ENCODE assay signal across 8 cellular contexts in genomic region chr1:212607924-212608208, GRCh38. TPM values are rescaled to one million over a fixed set of nuclear protein-coding genes. Genes with fewer than 3 reads are reported as not detected.
DNase-seq lines count a peak whose midpoint lies in the region; ATAC-seq, FAIRE-seq and TF ChIP-seq lines count a peak whose summit lies in the region.

No MANE protein-coding gene starts in this region.

- no peak for FAIRE-seq in A549 (lab: Jason Lieb, UNC)
- no peak for FAIRE-seq in bronchial epithelial cell (lab: Jason Lieb, UNC)

- peaks cover 23% of the 10 kb centered on the region; the same call in 2 of the 3 replicates for H3K4me1 ChIP-seq in A549
- peaks cover 47% of the 10 kb centered on the region for H3K4me1 ChIP-seq in HUES48 (ENCODE audit: control insufficient read depth, insufficient read depth, low read length)
- peaks cover 20% of the 10 kb centered on the region for H3K4me1 ChIP-seq in mesendoderm (ENCODE audit: control insufficient read depth, low read depth, low read length)
- H3K4me1 ChIP-seq in vagina, result peaks cover 44% of the 10 kb centered on the region

- no peak for TF ChIP-seq CTCF in A549 (IDR thresholded peaks at IDR 0.05)
- TF ChIP-seq CTCF in bronchial epithelial cell (IDR thresholded peaks at IDR 0.05; ENCODE audit: insufficient read depth, low read length, severe bottlenecking), result no peak
- no peak for TF ChIP-seq CTCF in vagina (IDR thresholded peaks at IDR 0.05)

- peak overlapping the region; percentile 46 for H3K18ac ChIP-seq in mesendoderm (ENCODE audit: low read length)

- H3K4ac ChIP-seq in mesendoderm (ENCODE audit: low read depth, low read length), result no peak overlapping the region

- peak overlapping the region; percentile 87 for H3K56ac ChIP-seq in mesendoderm (ENCODE audit: low read length)

- DNase-seq in A549 (ENCODE audit: low read depth in 1 of 2, low spot score in 1 of 2) (no peak), bronchial epithelial cell (ENCODE audit: low read depth) (no peak), mesendoderm (no peak), vagina (ENCODE audit: extremely low spot score in 2 of 2) (no peak), AG08395 (ENCODE audit: low spot score) (no peak)
- no peak for DNase-seq in stimulated activated CD4-positive, alpha-beta T cell treated with anti-CD3 and anti-CD28 coated beads, Interleukin-2, amount 100 ng/mL, for 48 hours

- H3K79me1 ChIP-seq in mesendoderm (ENCODE audit: low read length), result peaks cover 8% of the 10 kb centered on the region

- H3K4me3 ChIP-seq in A549 (peak overlapping the region; percentile 90), HUES48 (ENCODE audit: low read depth, low read length) (peak overlapping the region; percentile 71), bronchial epithelial cell (ENCODE audit: low read depth, low read length) (peak overlapping the region; percentile 62), mesendoderm (ENCODE audit: low read length) (peak overlapping the region; percentile 50), vagina (peak overlapping the region; percentile 78 to 82)

- WGBS in A549 (ENCODE audit: missing lambda C conversion rate), result 0% methylated on average over 24 of the region's 27 CpGs
- WGBS in mesendoderm (ENCODE audit: extremely low coverage, insufficient coverage, low lambda C conversion rate), result no CpG with 5 or more reads among the region's 27 CpGs

- H3K9me3 ChIP-seq in A549, result no peaks in the 10 kb centered on the region
- no peaks in the 10 kb centered on the region for H3K9me3 ChIP-seq in HUES48 (ENCODE audit: control insufficient read depth, insufficient read depth, low read length)
- H3K9me3 ChIP-seq in vagina, result no peaks in the 10 kb centered on the region

- H4K8ac ChIP-seq in mesendoderm (ENCODE audit: low read depth, low read length), result no peak overlapping the region

- H3K9ac ChIP-seq in HUES48 (ENCODE audit: low read depth, low read length) (peak overlapping the region; percentile 76), mesendoderm (ENCODE audit: low read length) (peak overlapping the region; percentile 78)

- no peak for TF ChIP-seq RAD21 in A549 (conservative IDR thresholded peaks at IDR 0.05 in 1 of 2, IDR thresholded peaks at IDR 0.05 in 1 of 2)

- H2BK120ac ChIP-seq in mesendoderm (ENCODE audit: low read depth, low read length), result peak overlapping the region; percentile 0

- TF ChIP-seq POLR2A in A549 (IDR thresholded peaks at IDR 0.05; ENCODE audit: low read length), result no peak
- TF ChIP-seq POLR2A in vagina (IDR thresholded peaks at IDR 0.05), result no peak

- TF ChIP-seq EP300 in A549 (IDR thresholded peaks at IDR 0.05), result no peak

- CTCF ChIA-PET in A549 (lab: Yijun Ruan, JAX), result interaction anchor here (0.6 to 3.1 kb wide), 15 partner anchors 8 to 383 kb away, joined by 3 to 30 read pairs (median 4); no protein-coding TSS in a partner anchor

- POLR2A ChIA-PET in A549 (lab: Yijun Ruan, JAX), result interaction anchor here (0.6 to 3.0 kb wide), 52 partner anchors 8 to 572 kb away, joined by 3 to 72 read pairs (median 6); partner anchors contain the start of genes BATF3, DTL, FLVCR1 and INTS7

- peak overlapping the region; percentile 75 to 93 for H3K27ac ChIP-seq in A549
- peak overlapping the region; percentile 78 for H3K27ac ChIP-seq in HUES48 (ENCODE audit: low read depth, low read length)
- H3K27ac ChIP-seq in mesendoderm (ENCODE audit: low read depth, low read length), result peak overlapping the region; percentile 55
- H3K27ac ChIP-seq in vagina, result peak overlapping the region; percentile 99

- peaks cover 26% of the 10 kb centered on the region for H3K79me2 ChIP-seq in mesendoderm (ENCODE audit: control insufficient read depth, insufficient read depth, low read length)

- intact Hi-C loops in vagina (cut with DNase I), result loop anchor here (2.0 to 10.0 kb wide), 2 partner anchors 49 to 133 kb away; no protein-coding TSS in a partner anchor

- H4K5ac ChIP-seq in mesendoderm (ENCODE audit: low read length), result no peak overlapping the region

- no peak overlapping the region for H2AK5ac ChIP-seq in mesendoderm (ENCODE audit: low read length)

- H3K27me3 ChIP-seq in HUES48 (ENCODE audit: control insufficient read depth, insufficient read depth, low read length) (peaks cover 59% of the 10 kb centered on the region), bronchial epithelial cell (ENCODE audit: control insufficient read depth, insufficient read depth, low read length) (peaks cover 6% of the 10 kb centered on the region), mesendoderm (ENCODE audit: insufficient read depth, low read length, poor library complexity) (peaks cover 10% of the 10 kb centered on the region), vagina (no peaks in the 10 kb centered on the region)

- no peak overlapping the region for H2BK5ac ChIP-seq in mesendoderm (ENCODE audit: low read length)

- H3K4me2 ChIP-seq in A549 (peak overlapping the region; percentile 98), mesendoderm (ENCODE audit: low read length) (peak overlapping the region; percentile 94)

- peak; percentile 25 to 32 for ATAC-seq in A549
- ATAC-seq in GM19351 (IDR thresholded peaks at IDR 0.05; ENCODE audit: unreplicated experiment), result peak; percentile 6

- no peak overlapping the region for H2BK15ac ChIP-seq in mesendoderm (replicated peaks; ENCODE audit: low read depth)

- no peak overlapping the region for H3K23ac ChIP-seq in mesendoderm (ENCODE audit: low read length)

- no peaks in the 10 kb centered on the region for H3K36me3 ChIP-seq in HUES48 (ENCODE audit: control insufficient read depth, insufficient read depth, low read length)
- H3K36me3 ChIP-seq in bronchial epithelial cell (ENCODE audit: control insufficient read depth, insufficient read depth, low read length), result no peaks in the 10 kb centered on the region
- no peaks in the 10 kb centered on the region for H3K36me3 ChIP-seq in mesendoderm (ENCODE audit: control insufficient read depth, insufficient read depth, low read length)
- no peaks in the 10 kb centered on the region for H3K36me3 ChIP-seq in vagina

TF ChIP-seq in A549, 52 proteins besides CTCF, POLR2A, EP300 and RAD21 (continues in another document):
- TF ChIP-seq CEBPB (IDR thresholded peaks at IDR 0.05) (no peak), ATOH8 (CRISPR knock-in tag; IDR thresholded peaks at IDR 0.05; ENCODE audit: low read depth) (no peak; the same call in 1 of the 2 replicates), KDM1A (IDR thresholded peaks at IDR 0.05; ENCODE audit: low read depth) (no peak), FOSB (CRISPR knock-in tag; IDR thresholded peaks at IDR 0.05) (peak; percentile 82), TP53 (CRISPR knock-in tag; IDR thresholded peaks at IDR 0.05) (no peak), KDM5A (IDR thresholded peaks at IDR 0.05) (no peak), PHF8 (IDR thresholded peaks at IDR 0.05; ENCODE audit: borderline replicate concordance, low read depth) (no peak), HOXB5 (CRISPR knock-in tag; IDR thresholded peaks at IDR 0.05) (0 out of 2 replicates have a peak, but pooled peaks have one; percentile 29), CBX8 (IDR thresholded peaks at IDR 0.05) (peak; percentile 12; the same call in 1 of the 2 replicates), RARB (CRISPR knock-in tag; IDR thresholded peaks at IDR 0.05) (0 out of 2 replicates have a peak, but pooled peaks have one; percentile 21), BHLHE40 (IDR thresholded peaks at IDR 0.05; ENCODE audit: low read depth, low read length) (no peak), RCOR1 (IDR thresholded peaks at IDR 0.05; ENCODE audit: low read depth, low read length) (no peak), RNF2 (IDR thresholded peaks at IDR 0.05; ENCODE audit: borderline replicate concordance, low read depth) (no peak), FOXS1 (CRISPR knock-in tag; IDR thresholded peaks at IDR 0.05) (no peak), JUNB (IDR thresholded peaks at IDR 0.05) (no peak), SMC3 (IDR thresholded peaks at IDR 0.05) (no peak)
- TF ChIP-seq, protein P1, sequence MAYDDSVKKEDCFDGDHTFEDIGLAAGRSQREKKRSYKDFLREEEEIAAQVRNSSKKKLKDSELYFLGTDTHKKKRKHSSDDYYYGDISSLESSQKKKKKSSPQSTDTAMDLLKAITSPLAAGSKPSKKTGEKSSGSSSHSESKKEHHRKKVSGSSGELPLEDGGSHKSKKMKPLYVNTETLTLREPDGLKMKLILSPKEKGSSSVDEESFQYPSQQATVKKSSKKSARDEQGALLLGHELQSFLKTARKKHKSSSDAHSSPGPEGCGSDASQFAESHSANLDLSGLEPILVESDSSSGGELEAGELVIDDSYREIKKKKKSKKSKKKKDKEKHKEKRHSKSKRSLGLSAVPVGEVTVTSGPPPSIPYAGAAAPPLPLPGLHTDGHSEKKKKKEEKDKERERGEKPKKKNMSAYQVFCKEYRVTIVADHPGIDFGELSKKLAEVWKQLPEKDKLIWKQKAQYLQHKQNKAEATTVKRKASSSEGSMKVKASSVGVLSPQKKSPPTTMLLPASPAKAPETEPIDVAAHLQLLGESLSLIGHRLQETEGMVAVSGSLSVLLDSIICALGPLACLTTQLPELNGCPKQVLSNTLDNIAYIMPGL (CRISPR knock-in tag; IDR thresholded peaks at IDR 0.05; ENCODE audit: borderline replicate concordance), result no peak
- TF ChIP-seq, protein P2, sequence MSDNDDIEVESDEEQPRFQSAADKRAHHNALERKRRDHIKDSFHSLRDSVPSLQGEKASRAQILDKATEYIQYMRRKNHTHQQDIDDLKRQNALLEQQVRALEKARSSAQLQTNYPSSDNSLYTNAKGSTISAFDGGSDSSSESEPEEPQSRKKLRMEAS (IDR thresholded peaks at IDR 0.05), result no peak

RNA-seq across cellular contexts. Expression of gene ATF3, which starts 0.7 kb away (rescaled TPM):
- polyA plus RNA-seq in A549 (2011; rRNA removed), result 33.4 and 62.9 TPM in 2 replicates
- polyA plus RNA-seq in A549 (2012; cell fraction: cytosol; rRNA removed), result 29.2 and 44.9 TPM in 2 replicates
- polyA plus RNA-seq in A549 (2012; cell fraction: nucleus; rRNA removed), result 81.6 and 101 TPM in 2 replicates
- 4.4 to 5.0 TPM (median 4.7 TPM) in 3 replicates for polyA plus RNA-seq in A549 (2017; fragmentation: RNase III; extraction: RNeasy Plus Mini Kit Qiagen cat#74134 plus additional on column Dnase treatment)
- 106 and 171 TPM in 2 replicates for polyA minus RNA-seq in A549 (2011; rRNA and poly(A)+ RNA removed)
- 19.2 and 31.7 TPM in 2 replicates for total RNA-seq in bronchial epithelial cell
- polyA plus RNA-seq in mesendoderm (2013, experiment 1 of 2), result 19.0 TPM
- polyA plus RNA-seq in mesendoderm (2013, experiment 2 of 2), result 21.3 TPM
- 34.9 TPM for total RNA-seq in vagina
